Comparison of ENCODE assay signal across 9 cellular contexts in genomic region chr4:42654606-42655005, GRCh38. TPM values are rescaled to one million over a fixed set of nuclear protein-coding genes. Genes with fewer than 3 reads are reported as not detected.
DNase-seq lines count a peak whose midpoint lies in the region; ATAC-seq and TF ChIP-seq lines count a peak whose summit lies in the region.
"Had no signal": no experiment of that assay in that cellular context is flagged by ENCODE, and none has a peak within 500 bp of the region (broad histone marks: within the 10 kb centered on the region; RNA-seq: fewer than 3 reads in every experiment).

No MANE protein-coding gene starts in this region.

- peaks cover 18 to 21% of the 10 kb centered on the region in 2 donors for H3K4me1 ChIP-seq in naive thymus-derived CD4-positive, alpha-beta T cell (ENCODE audit: control insufficient read depth in 2 of 2, insufficient read depth in 2 of 2, low read length in 2 of 2)

- H3K4me3 Mint-ChIP-seq in brain, result peak overlapping the region; percentile 91 to 97 (median 94)
- H3K4me3 Mint-ChIP-seq in naive thymus-derived CD4-positive, alpha-beta T cell, result peak overlapping the region; percentile 91 to 98 (median 97)

- no peaks in the 10 kb centered on the region for H3K36me3 ChIP-seq in MG63
- peaks cover 0 to 8% (median 0%) of the 10 kb centered on the region in 3 experiments for H3K36me3 ChIP-seq in naive thymus-derived CD4-positive, alpha-beta T cell (ENCODE audit: control insufficient read depth in 2 of 3, insufficient read depth in 3 of 3, low read length in 3 of 3)

- H3K9me3 Mint-ChIP-seq in brain, result peaks cover 11 to 21% (median 13%) of the 10 kb centered on the region in 5 experiments
- H3K9me3 Mint-ChIP-seq in naive thymus-derived CD4-positive, alpha-beta T cell, result peaks cover 0 to 28% (median 8%) of the 10 kb centered on the region in 11 donors

- peak; percentile 27 for ATAC-seq in GM19463 (IDR thresholded peaks at IDR 0.05; ENCODE audit: unreplicated experiment)
- ATAC-seq in naive thymus-derived CD4-positive, alpha-beta T cell, result no peak
- no peak for ATAC-seq in GM21526 (IDR thresholded peaks at IDR 0.05; ENCODE audit: low FRiP score, unreplicated experiment)

- peaks cover 28% of the 10 kb centered on the region for H3K36me3 Mint-ChIP-seq in brain
- peaks cover 0 to 33% (median 27%) of the 10 kb centered on the region in 5 donors for H3K36me3 Mint-ChIP-seq in naive thymus-derived CD4-positive, alpha-beta T cell

- TF ChIP-seq CTCF in brain (conservative IDR thresholded peaks at IDR 0.05), result no peak

- no peak overlapping the region for H3K4me3 ChIP-seq in MG63
- H3K4me3 ChIP-seq in naive thymus-derived CD4-positive, alpha-beta T cell (ENCODE audit: low read length), result peak overlapping the region; percentile 96
- H3K4me3 ChIP-seq: SK-N-MC had no signal

- peaks cover 5% of the 10 kb centered on the region; the same call in 1 of the 2 replicates for H3K9me3 ChIP-seq in MG63
- no peaks in the 10 kb centered on the region for H3K9me3 ChIP-seq in naive thymus-derived CD4-positive, alpha-beta T cell (ENCODE audit: control insufficient read depth in 2 of 3, low read length in 3 of 3)

- H3K27ac ChIP-seq in naive thymus-derived CD4-positive, alpha-beta T cell (ENCODE audit: low read depth, low read length), result no peak overlapping the region
- H3K27ac ChIP-seq: SK-N-MC had no signal

- H3K27me3 Mint-ChIP-seq in brain, result peaks cover 6% of the 10 kb centered on the region
- peaks cover 0 to 3% (median 0%) of the 10 kb centered on the region in 5 donors for H3K27me3 Mint-ChIP-seq in naive thymus-derived CD4-positive, alpha-beta T cell

- 0 out of 2 replicates have a peak, but pooled peaks cover 3% of the 10 kb centered on the region for H3K27me3 ChIP-seq in MG63
- H3K27me3 ChIP-seq in naive thymus-derived CD4-positive, alpha-beta T cell (ENCODE audit: control insufficient read depth in 2 of 2, insufficient read depth in 2 of 2, low read length in 2 of 2), result no peaks in the 10 kb centered on the region

- CTCF ChIA-PET in naive thymus-derived CD4-positive, alpha-beta T cell (lab: Charles Lee), result interaction anchor here (1.0 kb wide), 1 partner anchor 51 kb away, joined by 3 read pairs; no protein-coding TSS in a partner anchor

- intact Hi-C loops in naive thymus-derived CD4-positive, alpha-beta T cell (cut with micrococcal nuclease), result loop anchor here in 1 of 2 donors (1.0 to 5.0 kb wide), 4 partner anchors 24 to 722 kb away; partner anchors contain the start of gene SLC30A9

- POLR2A ChIA-PET in naive thymus-derived CD4-positive, alpha-beta T cell (lab: Charles Lee), result interaction anchor here (0.6 to 0.7 kb wide), 2 partner anchors 10 to 45 kb away, joined by 3 to 4 read pairs; no protein-coding TSS in a partner anchor

- peaks cover 57% of the 10 kb centered on the region for H3K4me1 Mint-ChIP-seq in brain
- H3K4me1 Mint-ChIP-seq in naive thymus-derived CD4-positive, alpha-beta T cell, result peaks cover 44 to 88% (median 68%) of the 10 kb centered on the region in 7 donors

- DNase-seq in DMS53 treated with DMSO at 0.1 percent for 48 hours (lab: John Stamatoyannopoulos, UW; ENCODE audit: unreplicated experiment), result peak; percentile 9
- DNase-seq in MG63, result peak; percentile 92
- peak in 1 of 9 donors; percentile 24 for DNase-seq in naive thymus-derived CD4-positive, alpha-beta T cell
- no peak for DNase-seq in NCI-H524 treated with DMSO at 0.1 percent for 48 hours (lab: John Stamatoyannopoulos, UW)
- no peak for DNase-seq in NCI-H1417 treated with DMSO at 0.1 percent for 48 hours (lab: John Stamatoyannopoulos, UW)

- H3K27ac Mint-ChIP-seq in brain, result peak overlapping the region in 2 of 5 experiments; percentile 88 to 92
- peak overlapping the region in 8 of 9 donors; percentile 1 to 96 (median 87) for H3K27ac Mint-ChIP-seq in naive thymus-derived CD4-positive, alpha-beta T cell

RNA-seq across cellular contexts. Expression of gene ATP8A1, which starts 2.3 kb away (rescaled TPM):
- 0.10 TPM in 1 of 2 replicates, not detected in the other for total RNA-seq in MG63 (2014; rRNA removed; shearing (Covaris generic); ENCODE audit: low replicate concordance)
- 13.6 TPM for polyA plus RNA-seq in brain (ENCODE audit: insufficient read depth, low read depth, low replicate concordance)
- 10 to 100 TPM; 28.9 to 66.8 (median 54.4) TPM for total RNA-seq in naive thymus-derived CD4-positive, alpha-beta T cell
- 10 to 100 TPM in 1 of 2 donors, 1 to 10 TPM in 1; 8.8 to 10.2 TPM for polyA plus RNA-seq in naive thymus-derived CD4-positive, alpha-beta T cell

Comparison
In these comparisons a context has a peak if more than half of its experiments do, and no peak if none do; other contexts are left out.
1. DNase-seq: peak in DMS53 treated with DMSO at 0.1 percent for 48 hours (single experiment) and MG63 (single experiment); none in NCI-H524 treated with DMSO at 0.1 percent for 48 hours (single experiment) and NCI-H1417 treated with DMSO at 0.1 percent for 48 hours (single experiment).
2. RNA of gene ATP8A1, which starts 2.3 kb away (total RNA-seq): 28.9 to 66.8 TPM in naive thymus-derived CD4-positive, alpha-beta T cell; 0.10 TPM in MG63; every median in the first group is over 10 times any median in the second.